ENCODE assay signal across 13 cellular contexts in the genomic region with DNA sequence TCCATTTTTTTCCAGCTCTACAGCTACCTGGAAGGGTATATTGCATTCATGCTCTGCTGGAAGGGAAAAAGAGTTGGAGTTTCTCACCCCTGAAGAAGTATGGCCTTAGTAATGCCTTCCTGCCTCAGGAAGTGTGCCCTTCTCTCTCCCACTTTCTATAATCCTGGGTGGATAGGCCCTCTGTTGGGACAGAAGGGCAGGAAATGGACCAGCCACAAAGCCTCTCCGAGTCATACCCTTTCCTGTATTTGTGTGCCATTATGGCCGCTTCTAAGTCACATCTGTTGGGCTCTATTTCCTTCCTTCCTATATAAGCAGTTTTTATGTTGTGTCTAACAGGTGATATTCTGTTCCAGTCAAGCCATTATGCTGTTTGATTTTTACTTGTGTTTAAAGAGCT.
"Had no signal": no experiment of that assay in that cellular context is flagged by ENCODE, and none has a peak within 500 bp of the region (broad histone marks: within the 10 kb centered on the region; RNA-seq: fewer than 3 reads in every experiment).

No MANE protein-coding gene starts in this region.

- FAIRE-seq: islet of Langerhans had no signal

- DNase-seq: activated CD4-positive, alpha-beta memory T cell treated with anti-CD3 and anti-CD28 coated beads for 36 hours; activated CD4-positive, alpha-beta T cell treated with anti-CD3 and anti-CD28 coated beads for 1 hour; activated gamma-delta T cell; activated T-cell treated with anti-CD3 and anti-CD28 coated beads, Interleukin-2, amount 50 U/mL, for 48 hours; amygdala; gastrocnemius medialis; heart right ventricle; left ventricle myocardium inferior; ovary; stimulated activated CD4-positive, alpha-beta T cell treated with anti-CD3 and anti-CD28 coated beads, Interleukin-15, amount 100 ng/mL, for 24 hours; stimulated activated CD4-positive, alpha-beta T cell treated with anti-CD3 and anti-CD28 coated beads, Interleukin-4, amount 100 ng/mL, for 24 hours; stimulated activated naive CD8-positive, alpha-beta T cell treated with anti-CD3 and anti-CD28 coated beads, Interleukin-15, amount 100 ng/mL, for 72 hours had no signal

- H3K27ac ChIP-seq: gastrocnemius medialis, heart right ventricle, left ventricle myocardium inferior, ovary had no signal

- H3K9me3 ChIP-seq: gastrocnemius medialis, heart right ventricle, left ventricle myocardium inferior, ovary had no signal

- H3K4me3 ChIP-seq: gastrocnemius medialis, heart right ventricle, left ventricle myocardium inferior, ovary had no signal

- H3K36me3 ChIP-seq: ovary had no signal

- H3K27me3 ChIP-seq: gastrocnemius medialis, heart right ventricle, ovary had no signal
